In genomic region chr2:12717191-12717987, GRCh38 we compare ENCODE assay signal across 1 cellular context.
TF ChIP-seq lines count a peak whose summit lies in the region.

No MANE protein-coding gene starts in this region.

TF ChIP-seq in H1, 55 proteins besides CTCF, POLR2A, EP300 and RAD21:
- TF ChIP-seq CBX5 (IDR thresholded peaks at IDR 0.05; ENCODE audit: low read depth, low read length) = no peak
- no peak for TF ChIP-seq SP4 (IDR thresholded peaks at IDR 0.05; ENCODE audit: low read length)
- TF ChIP-seq SIRT6 (IDR thresholded peaks at IDR 0.05; ENCODE audit: low read length) = no peak
- TF ChIP-seq ZNF274 (IDR thresholded peaks at IDR 0.05; ENCODE audit: borderline replicate concordance, extremely low read depth, low read length) = no peak
- TF ChIP-seq RBBP5 (IDR thresholded peaks at IDR 0.05; ENCODE audit: borderline replicate concordance, low read depth, low read length) = no peak
- TF ChIP-seq KDM4A (IDR thresholded peaks at IDR 0.05; ENCODE audit: low read depth, low read length, severe bottlenecking) = peak; percentile 17
- TF ChIP-seq PHF8 (conservative IDR thresholded peaks at IDR 0.05; ENCODE audit: low read depth, low read length) = no peak
- no peak for TF ChIP-seq YY1 (IDR thresholded peaks at IDR 0.05; ENCODE audit: low read depth, low read length)
- no peak for TF ChIP-seq MAFK (IDR thresholded peaks at IDR 0.05; ENCODE audit: low read depth, low read length)
- no peak; the same call in 1 of the 2 replicates for TF ChIP-seq CREB1 (IDR thresholded peaks at IDR 0.05)
- 0 out of 2 replicates have a peak, but pooled peaks have one; percentile 16 for TF ChIP-seq TCF12 (IDR thresholded peaks at IDR 0.05; ENCODE audit: low read depth, low read length)
- TF ChIP-seq SAP30 (IDR thresholded peaks at IDR 0.05; ENCODE audit: insufficient read depth, insufficient replicate concordance, low read length) = no peak
- no peak for TF ChIP-seq SP2 (IDR thresholded peaks at IDR 0.05; ENCODE audit: low read length)
- no peak for TF ChIP-seq CHD2 (IDR thresholded peaks at IDR 0.05; ENCODE audit: low read length)
- no peak for TF ChIP-seq SIX5 (IDR thresholded peaks at IDR 0.05; ENCODE audit: low read depth, low read length)
- TF ChIP-seq KDM1A (IDR thresholded peaks at IDR 0.05; ENCODE audit: borderline replicate concordance, low read length) = no peak
- TF ChIP-seq JUND (IDR thresholded peaks at IDR 0.05; ENCODE audit: low read length) = no peak
- no peak for TF ChIP-seq TBP (IDR thresholded peaks at IDR 0.05; ENCODE audit: low read depth, low read length)
- no peak for TF ChIP-seq NRF1 (IDR thresholded peaks at IDR 0.05; ENCODE audit: low read depth, low read length)
- no peak for TF ChIP-seq CTBP2 (IDR thresholded peaks at IDR 0.05; ENCODE audit: borderline replicate concordance, insufficient read depth, insufficient read length, low read length)
- TF ChIP-seq USF2 (IDR thresholded peaks at IDR 0.05; ENCODE audit: low read length) = no peak
- no peak for TF ChIP-seq CBX8 (IDR thresholded peaks at IDR 0.05; ENCODE audit: borderline replicate concordance, low read depth, low read length)
- no peak for TF ChIP-seq JUN (IDR thresholded peaks at IDR 0.05; ENCODE audit: low read depth, low read length)
- no peak for TF ChIP-seq POU5F1 (IDR thresholded peaks at IDR 0.05; ENCODE audit: low read depth, low read length)
- TF ChIP-seq SRF (IDR thresholded peaks at IDR 0.05; ENCODE audit: low read depth, low read length) = no peak
- no peak for TF ChIP-seq EGR1 (IDR thresholded peaks at IDR 0.05; ENCODE audit: borderline replicate concordance, low read depth, low read length)
- TF ChIP-seq EZH2 (IDR thresholded peaks at IDR 0.05; ENCODE audit: low read depth, low read length, severe bottlenecking) = no peak
- no peak for TF ChIP-seq CHD1 (IDR thresholded peaks at IDR 0.05; ENCODE audit: low read depth, low read length)
- TF ChIP-seq FOSL1 (IDR thresholded peaks at IDR 0.05; ENCODE audit: insufficient read depth, low read depth, low read length) = no peak
- no peak for TF ChIP-seq CEBPB (IDR thresholded peaks at IDR 0.05; ENCODE audit: low read depth, low read length)
- no peak for TF ChIP-seq SUZ12 (IDR thresholded peaks at IDR 0.05; ENCODE audit: low read length)
- TF ChIP-seq ASH2L (IDR thresholded peaks at IDR 0.05; ENCODE audit: low read length) = peak; percentile 38
- TF ChIP-seq BACH1 (IDR thresholded peaks at IDR 0.05; ENCODE audit: low read length) = no peak
- peak; percentile 44 for TF ChIP-seq TAF1 (IDR thresholded peaks at IDR 0.05; ENCODE audit: low read depth, low read length)
- TF ChIP-seq, protein P1, sequence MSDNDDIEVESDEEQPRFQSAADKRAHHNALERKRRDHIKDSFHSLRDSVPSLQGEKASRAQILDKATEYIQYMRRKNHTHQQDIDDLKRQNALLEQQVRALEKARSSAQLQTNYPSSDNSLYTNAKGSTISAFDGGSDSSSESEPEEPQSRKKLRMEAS (IDR thresholded peaks at IDR 0.05) = peak; percentile 50
- TF ChIP-seq BCL11A (IDR thresholded peaks at IDR 0.05; ENCODE audit: low read depth in 2 of 2, low read length in 2 of 2) = no peak
- TF ChIP-seq NANOG (IDR thresholded peaks at IDR 0.05; ENCODE audit: insufficient read depth, low read depth, low read length, poor library complexity, severe bottlenecking) = no peak
- TF ChIP-seq ATF3 (IDR thresholded peaks at IDR 0.05; ENCODE audit: insufficient read depth, low read depth, low read length) = no peak
- TF ChIP-seq GABPA (IDR thresholded peaks at IDR 0.05; ENCODE audit: borderline replicate concordance, insufficient read depth, low read length) = no peak
- TF ChIP-seq, protein P2, sequence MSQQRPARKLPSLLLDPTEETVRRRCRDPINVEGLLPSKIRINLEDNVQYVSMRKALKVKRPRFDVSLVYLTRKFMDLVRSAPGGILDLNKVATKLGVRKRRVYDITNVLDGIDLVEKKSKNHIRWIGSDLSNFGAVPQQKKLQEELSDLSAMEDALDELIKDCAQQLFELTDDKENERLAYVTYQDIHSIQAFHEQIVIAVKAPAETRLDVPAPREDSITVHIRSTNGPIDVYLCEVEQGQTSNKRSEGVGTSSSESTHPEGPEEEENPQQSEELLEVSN (IDR thresholded peaks at IDR 0.05) = no peak; the same call in 1 of the 2 replicates
- TF ChIP-seq GTF2F1 (IDR thresholded peaks at IDR 0.05; ENCODE audit: borderline replicate concordance, low read depth, low read length) = no peak
- TF ChIP-seq HDAC2 (IDR thresholded peaks at IDR 0.05; ENCODE audit: borderline replicate concordance in 1 of 2, low read depth in 2 of 2, low read length in 2 of 2) = no peak
- TF ChIP-seq, protein P3, sequence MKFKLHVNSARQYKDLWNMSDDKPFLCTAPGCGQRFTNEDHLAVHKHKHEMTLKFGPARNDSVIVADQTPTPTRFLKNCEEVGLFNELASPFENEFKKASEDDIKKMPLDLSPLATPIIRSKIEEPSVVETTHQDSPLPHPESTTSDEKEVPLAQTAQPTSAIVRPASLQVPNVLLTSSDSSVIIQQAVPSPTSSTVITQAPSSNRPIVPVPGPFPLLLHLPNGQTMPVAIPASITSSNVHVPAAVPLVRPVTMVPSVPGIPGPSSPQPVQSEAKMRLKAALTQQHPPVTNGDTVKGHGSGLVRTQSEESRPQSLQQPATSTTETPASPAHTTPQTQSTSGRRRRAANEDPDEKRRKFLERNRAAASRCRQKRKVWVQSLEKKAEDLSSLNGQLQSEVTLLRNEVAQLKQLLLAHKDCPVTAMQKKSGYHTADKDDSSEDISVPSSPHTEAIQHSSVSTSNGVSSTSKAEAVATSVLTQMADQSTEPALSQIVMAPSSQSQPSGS (IDR thresholded peaks at IDR 0.05; ENCODE audit: low read length) = no peak
- no peak for TF ChIP-seq RFX5 (IDR thresholded peaks at IDR 0.05; ENCODE audit: borderline replicate concordance, low read depth, low read length)
- TF ChIP-seq POLR2AphosphoS5 (IDR thresholded peaks at IDR 0.05; ENCODE audit: low read depth, low read length) = peak; percentile 27; the same call in 1 of the 2 replicates
- no peak; the same call in 1 of the 2 replicates for TF ChIP-seq KDM5A (IDR thresholded peaks at IDR 0.05; ENCODE audit: low read length)
- TF ChIP-seq SP1 (IDR thresholded peaks at IDR 0.05; ENCODE audit: low read depth, low read length) = no peak
- TF ChIP-seq RXRA (IDR thresholded peaks at IDR 0.05; ENCODE audit: insufficient read depth, low read depth, low read length) = no peak
- no peak for TF ChIP-seq RNF2 (IDR thresholded peaks at IDR 0.05; ENCODE audit: borderline replicate concordance, low read depth, low read length, missing control alignments, poor library complexity, severe bottlenecking)
